In genomic region chr4:65241257-65241997, GRCh38 we compare ENCODE assay signal across 12 cellular contexts.
"Had no signal": no experiment of that assay in that cellular context is flagged by ENCODE, and none has a peak within 500 bp of the region (broad histone marks: within the 10 kb centered on the region; RNA-seq: fewer than 3 reads in every experiment).

No MANE protein-coding gene starts in this region.

- H3K27ac ChIP-seq: epithelial cell of prostate, gastroesophageal sphincter, left ventricle myocardium inferior, parathyroid adenoma, skin epidermis, vagina had no signal

- H3K27me3 ChIP-seq: gastroesophageal sphincter, thyroid gland, vagina had no signal

- H3K4me3 ChIP-seq: gastroesophageal sphincter, left ventricle myocardium inferior, skin epidermis, thyroid gland, vagina had no signal

- H3K9me3 ChIP-seq: gastroesophageal sphincter, left ventricle myocardium inferior, thyroid gland, vagina had no signal

- H3K4me1 ChIP-seq: parathyroid adenoma, vagina had no signal

- H3K36me3 ChIP-seq: gastroesophageal sphincter, left ventricle myocardium inferior, thyroid gland, vagina had no signal

- DNase-seq: activated B cell treated with CpG ODN at 0.5 μM for 24 hours; activated CD4-positive, alpha-beta T cell treated with anti-CD3 and anti-CD28 coated beads, Interleukin-2, amount 10 ng/mL, durations not matched to agents 7 days and 5 days; effector memory CD4-positive, alpha-beta T cell; islet precursor cell; left ventricle myocardium inferior; retina; thyroid gland had no signal

- ATAC-seq: gastroesophageal sphincter had no signal
